In genomic region chr5:31573494-31573893, GRCh38 we compare ENCODE assay signal across 23 cellular contexts. TPM values are rescaled to one million over a fixed set of nuclear protein-coding genes. Genes with fewer than 3 reads are reported as not detected.
DNase-seq lines count a peak whose midpoint lies in the region; ATAC-seq, FAIRE-seq and TF ChIP-seq lines count a peak whose summit lies in the region.
"Had no signal": no experiment of that assay in that cellular context is flagged by ENCODE, and none has a peak within 500 bp of the region (broad histone marks: within the 10 kb centered on the region; RNA-seq: fewer than 3 reads in every experiment).

No MANE protein-coding gene starts in this region.

- no peaks in the 10 kb centered on the region for H3K27me3 Mint-ChIP-seq in astrocyte (ENCODE audit: low read depth, unreplicated experiment)

- H3K4me3 ChIP-seq in astrocyte (ENCODE audit: insufficient read depth, low read depth, low read length) = no peak overlapping the region
- no peak overlapping the region for H3K4me3 ChIP-seq in spleen
- H3K4me3 ChIP-seq in lower leg skin (ENCODE audit: low read depth, poor library complexity, severe bottlenecking) = no peak overlapping the region
- H3K4me3 ChIP-seq: colonic mucosa, GM23248, left ventricle myocardium inferior, sigmoid colon, vagina had no signal

- TF ChIP-seq CTCF in astrocyte (IDR thresholded peaks at IDR 0.05; ENCODE audit: insufficient read depth, low read depth, low read length) (no peak), spleen (IDR thresholded peaks at IDR 0.05 in 8 of 11, conservative IDR thresholded peaks at IDR 0.05 in 3 of 11) (no peak), lower leg skin (IDR thresholded peaks at IDR 0.05) (no peak)

- no peaks in the 10 kb centered on the region for H4K20me1 ChIP-seq in astrocyte (ENCODE audit: insufficient read depth, low read length)

- H3K9me3 ChIP-seq in astrocyte (ENCODE audit: insufficient read depth, low read depth, low read length) = no peaks in the 10 kb centered on the region
- H3K9me3 ChIP-seq in spleen = no peaks in the 10 kb centered on the region
- H3K9me3 ChIP-seq: colonic mucosa, left ventricle myocardium inferior, sigmoid colon, vagina had no signal

- H3K27ac ChIP-seq in astrocyte (ENCODE audit: low read depth, low read length) (no peak overlapping the region), spleen (no peak overlapping the region)
- H3K27ac ChIP-seq: colonic mucosa, GM23248, left ventricle myocardium inferior, sigmoid colon, vagina had no signal

- no peaks in the 10 kb centered on the region for H3K79me2 ChIP-seq in astrocyte (ENCODE audit: insufficient read depth, low read length)

- TF ChIP-seq POLR2A in spleen (IDR thresholded peaks at IDR 0.05) (no peak), lower leg skin (IDR thresholded peaks at IDR 0.05) (no peak)

- intact Hi-C loops in spleen (cut with DNase I; ENCODE audit: low total_unique reads) (no loop called here), lower leg skin (cut with DNase I; ENCODE audit: low total_unique reads) (no loop called here)

- peak; percentile 34 for FAIRE-seq in astrocyte (lab: Jason Lieb, UNC)

- H3K9me3 Mint-ChIP-seq in astrocyte (ENCODE audit: unreplicated experiment) = no peaks in the 10 kb centered on the region
- H3K9me3 Mint-ChIP-seq: neural crest cell had no signal

- no peak overlapping the region for H2AFZ ChIP-seq in astrocyte (ENCODE audit: low read depth, low read length)
- H2AFZ ChIP-seq: GM23248 had no signal

- H3K27me3 ChIP-seq in astrocyte (ENCODE audit: insufficient read depth, low read length) = peaks cover 2% of the 10 kb centered on the region
- H3K27me3 ChIP-seq in spleen (replicated peaks in 1 of 7) = peaks cover 0 to 17% (median 0%) of the 10 kb centered on the region in 7 donors
- H3K27me3 ChIP-seq: colonic mucosa, sigmoid colon, vagina had no signal

- no peak overlapping the region for H3K9ac ChIP-seq in astrocyte (ENCODE audit: low read length)
- H3K9ac ChIP-seq: GM23248 had no signal

- DNase-seq in astrocyte (ENCODE audit: low read depth) (no peak), spleen (no peak), lower leg skin (ENCODE audit: low spot score in 2 of 2) (no peak), NCI-H2107 treated with DMSO at 0.1 percent for 48 hours (lab: John Stamatoyannopoulos, UW; ENCODE audit: unreplicated experiment) (no peak), NCI-H510A treated with DMSO at 0.1 percent for 48 hours (lab: John Stamatoyannopoulos, UW) (no peak)
- DNase-seq: activated CD4-positive, alpha-beta T cell treated with anti-CD3 and anti-CD28 coated beads, Interleukin-2, amount 50 U/mL, for 4 hours; AML-193; amygdala; colonic mucosa; GM23248; hypothalamus; Kasumi-1; left ventricle myocardium inferior; NCI-H187; NCI-H748 treated with DMSO at 0.1 percent for 48 hours; sigmoid colon; stimulated activated CD4-positive, alpha-beta T cell treated with anti-CD3 and anti-CD28 coated beads, Interleukin-4, amount 100 ng/mL, for 4 hours; stimulated activated naive CD4-positive, alpha-beta T cell had no signal

- H3K27ac Mint-ChIP-seq in astrocyte (ENCODE audit: unreplicated experiment) = no peak overlapping the region

- H3K4me3 Mint-ChIP-seq in astrocyte (ENCODE audit: unreplicated experiment) = no peak overlapping the region
- H3K4me3 Mint-ChIP-seq: neural crest cell had no signal

- no peaks in the 10 kb centered on the region for H3K36me3 Mint-ChIP-seq in astrocyte (ENCODE audit: low read depth, unreplicated experiment)

- no peaks in the 10 kb centered on the region for H3K36me3 ChIP-seq in astrocyte (ENCODE audit: insufficient read depth, low read length)
- H3K36me3 ChIP-seq in spleen = no peaks in the 10 kb centered on the region
- H3K36me3 ChIP-seq: colonic mucosa, left ventricle myocardium inferior, sigmoid colon, vagina had no signal

- no peaks in the 10 kb centered on the region for H3K4me1 ChIP-seq in astrocyte (ENCODE audit: insufficient read depth, low read length)
- no peaks in the 10 kb centered on the region for H3K4me1 ChIP-seq in spleen
- H3K4me1 ChIP-seq: colonic mucosa, left ventricle myocardium inferior, sigmoid colon, vagina had no signal

- no peaks in the 10 kb centered on the region for H3K4me1 Mint-ChIP-seq in astrocyte (ENCODE audit: low read depth, unreplicated experiment)
- H3K4me1 Mint-ChIP-seq: neural crest cell had no signal

- WGBS in spleen, 5 donors = 69 to 87% (median 81%) methylated on average over 6 of the region's 6 CpGs
- WGBS in lower leg skin, 2 donors = 95% methylated on average over 6 of the region's 6 CpGs

- no peak overlapping the region for H3K4me2 ChIP-seq in astrocyte (ENCODE audit: low read length)

- ATAC-seq in GM18520 (IDR thresholded peaks at IDR 0.05; ENCODE audit: unreplicated experiment) = peak; percentile 93
- ATAC-seq in GM21526 (IDR thresholded peaks at IDR 0.05; ENCODE audit: low FRiP score, unreplicated experiment) = peak; percentile 53
- ATAC-seq in HG03039 (IDR thresholded peaks at IDR 0.05; ENCODE audit: unreplicated experiment) = peak; percentile 91

RNA-seq across cellular contexts. Expression of gene C5orf22, which starts 41.4 kb away (rescaled TPM):
- total RNA-seq in astrocyte (25.9 and 26.5 TPM in 2 replicates), spleen (10 to 100 TPM; 16.5 to 25.8 (median 23.7) TPM), lower leg skin (10 to 100 TPM in 3 of 4 donors, 1 to 10 TPM in 1; 8.9 to 15.6 (median 12.2) TPM)
- polyA plus RNA-seq in spleen = 1 to 10 TPM; 5.3 to 8.6 (median 8.1) TPM

RNA-seq across cellular contexts. Expression of gene DROSHA, which starts 41.6 kb away (rescaled TPM):
- total RNA-seq in astrocyte (50.6 and 56.5 TPM in 2 replicates), spleen (10 to 100 TPM; 34.8 to 56.7 (median 45.8) TPM), lower leg skin (10 to 100 TPM; 21.7 to 59.2 (median 37.3) TPM)
- polyA plus RNA-seq in spleen = 10 to 100 TPM; 39.4 to 68.5 (median 53.2) TPM
